20 cellular contexts compared by ENCODE assay signal in the genomic region with DNA sequence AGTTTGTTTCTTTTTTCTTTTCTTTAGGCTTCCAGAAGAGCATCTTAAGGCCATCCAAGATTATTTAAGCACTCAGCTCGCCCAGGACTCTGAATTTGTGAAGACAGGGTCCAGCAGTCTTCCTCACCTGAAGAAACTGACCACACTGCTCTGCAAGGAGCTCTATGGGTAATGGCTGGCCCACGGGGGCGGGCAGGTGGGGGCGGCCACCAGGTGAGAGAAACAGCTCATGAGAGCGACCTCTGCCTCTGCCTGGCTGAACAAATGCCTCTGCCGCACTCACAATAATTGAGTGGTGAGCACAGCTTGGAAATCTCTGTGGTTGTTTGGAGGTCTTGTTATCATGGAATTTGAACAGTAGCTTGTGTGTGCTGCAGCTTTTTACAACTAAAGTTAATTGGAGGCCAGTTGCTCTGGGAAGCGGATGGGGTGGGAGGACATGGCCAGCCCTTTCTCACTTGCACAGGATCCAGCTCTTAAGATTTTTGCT.
DNase-seq lines count a peak whose midpoint lies in the region; ATAC-seq and TF ChIP-seq lines count a peak whose summit lies in the region.
"Had no signal": no experiment of that assay in that cellular context is flagged by ENCODE, and none has a peak within 500 bp of the region (broad histone marks: within the 10 kb centered on the region; RNA-seq: fewer than 3 reads in every experiment).

No MANE protein-coding gene starts in this region.

- no peak overlapping the region for H3K18ac ChIP-seq in H9 (ENCODE audit: insufficient read length, low read depth, low read length)

- no peak overlapping the region for H2BK120ac ChIP-seq in H9 (ENCODE audit: low read depth, low read length, poor library complexity, severe bottlenecking)

- no peak overlapping the region for H2BK15ac ChIP-seq in H9 (ENCODE audit: low read depth, low read length)

- no peak overlapping the region for H3K56ac ChIP-seq in H9 (ENCODE audit: insufficient read length, low read depth, low read length)

- H3K27ac ChIP-seq in H9 (ENCODE audit: insufficient read length, low read depth, low read length), result no peak overlapping the region
- H3K27ac ChIP-seq in brain microvascular endothelial cell, result no peak overlapping the region
- H3K27ac ChIP-seq: 22Rv1; BLaER1 treated with 17β-estradiol and CSF1 and Interleukin-3, amounts not matched to agents 10 nM and 100 nM; coronary artery; foreskin keratinocyte; KMS-11; SJCRH30 had no signal

- H3K36me3 ChIP-seq in brain microvascular endothelial cell (replicated peaks), result no peaks in the 10 kb centered on the region
- H3K36me3 ChIP-seq: SJCRH30 had no signal

- no peak overlapping the region for H3K23ac ChIP-seq in H9 (ENCODE audit: insufficient read length, low read depth, low read length)

- H3K27me3 ChIP-seq in H9 (ENCODE audit: insufficient read depth, low read length), result no peaks in the 10 kb centered on the region
- peaks cover 2% of the 10 kb centered on the region for H3K27me3 ChIP-seq in brain microvascular endothelial cell (replicated peaks)
- H3K27me3 ChIP-seq: BLaER1 treated with 17β-estradiol and CSF1 and Interleukin-3, amounts not matched to agents 10 nM and 100 nM had no signal

- H2BK20ac ChIP-seq in H9 (ENCODE audit: low read depth, low read length, poor library complexity, severe bottlenecking), result no peak overlapping the region

- no peak overlapping the region for H3T11ph ChIP-seq in H9 (ENCODE audit: low read length)

- no peaks in the 10 kb centered on the region for H4K20me1 ChIP-seq in H9 (ENCODE audit: control insufficient read depth, insufficient read depth, insufficient read length)

- H3K14ac ChIP-seq in H9 (ENCODE audit: insufficient read depth, low read length), result no peak overlapping the region

- TF ChIP-seq CTCF in H9 (conservative IDR thresholded peaks at IDR 0.05), result no peak
- TF ChIP-seq CTCF in neural crest cell (conservative IDR thresholded peaks at IDR 0.05), result no peak
- TF ChIP-seq CTCF in brain microvascular endothelial cell (IDR thresholded peaks at IDR 0.05; ENCODE audit: low read depth, low read length, missing control alignments), result no peak

- H3K9ac ChIP-seq in H9 (ENCODE audit: extremely low read depth, insufficient read length, low read length), result no peak overlapping the region
- H3K9ac ChIP-seq: BLaER1 treated with 17β-estradiol and CSF1 and Interleukin-3, amounts not matched to agents 10 nM and 100 nM; KMS-11 had no signal

- H2BK5ac ChIP-seq in H9 (ENCODE audit: insufficient read length, low read length), result no peak overlapping the region

- H3K27me3 Mint-ChIP-seq in T-helper 1 cell treated with Interleukin-12 subunit alpha and Interleukin-12 subunit beta and Interleukin-4 antibody, amounts not matched to agents 30 μg/mL and 1 μg/mL, for 36 hours (ENCODE audit: low read depth), result no peaks in the 10 kb centered on the region
- H3K27me3 Mint-ChIP-seq in H9 (ENCODE audit: low read depth) (no peaks in the 10 kb centered on the region; the same call in 1 of the 2 replicates), neural crest cell (ENCODE audit: low read depth) (peaks cover 25% of the 10 kb centered on the region)
- no peaks in the 10 kb centered on the region for H3K27me3 Mint-ChIP-seq in activated naive CD8-positive, alpha-beta T cell

- H2AK5ac ChIP-seq in H9 (ENCODE audit: insufficient read length, low read length), result no peak overlapping the region

- no peak for ATAC-seq in GM21447 (IDR thresholded peaks at IDR 0.05; ENCODE audit: unreplicated experiment)
- no peak for ATAC-seq in activated CD4-positive, CD25-positive, alpha-beta regulatory T cell treated with anti-CD3 and anti-CD28 coated beads, Interleukin-2, amount 50 U/mL, for 24 hours
- ATAC-seq: foreskin keratinocyte, left lobe of liver had no signal

- no peaks in the 10 kb centered on the region for H3K23me2 ChIP-seq in H9 (ENCODE audit: insufficient read length, low read depth, low read length, poor library complexity, severe bottlenecking)

- no peak overlapping the region for H2BK12ac ChIP-seq in H9 (ENCODE audit: insufficient read length, low read depth, low read length)

- no peaks in the 10 kb centered on the region for H3K4me1 ChIP-seq in H9 (ENCODE audit: insufficient read depth, low read length)
- H3K4me1 ChIP-seq: foreskin keratinocyte, SJCRH30 had no signal

- no peaks in the 10 kb centered on the region for H3K9me3 ChIP-seq in H9 (ENCODE audit: control insufficient read depth, low read depth, low read length)
- H3K9me3 ChIP-seq: SJCRH30 had no signal

- no peak overlapping the region for H3K4me3 Mint-ChIP-seq in T-helper 1 cell treated with Interleukin-12 subunit alpha and Interleukin-12 subunit beta and Interleukin-4 antibody, amounts not matched to agents 30 μg/mL and 1 μg/mL, for 36 hours
- H3K4me3 Mint-ChIP-seq in H9 (no peak overlapping the region), neural crest cell (no peak overlapping the region)
- no peak overlapping the region for H3K4me3 Mint-ChIP-seq in activated naive CD8-positive, alpha-beta T cell

- H3K79me1 ChIP-seq in H9 (ENCODE audit: insufficient read depth, low read depth, low read length, poor library complexity, severe bottlenecking), result no peaks in the 10 kb centered on the region

- DNase-seq in T-helper 1 cell, result no peak
- no peak for DNase-seq in H9
- DNase-seq in neural crest cell (ENCODE audit: low read depth, low spot score), result no peak
- no peak for DNase-seq in brain microvascular endothelial cell
- DNase-seq: activated effector memory CD4-positive, alpha-beta T cell treated with anti-CD3 and anti-CD28 coated beads, Interleukin-2, amount 50 U/mL, for 16 hours; foreskin keratinocyte; NCI-H1092 treated with DMSO at 0.1 percent for 48 hours; OCI-M1; SJCRH30; stimulated activated naive CD4-positive, alpha-beta T cell had no signal

- no peak overlapping the region for H4K5ac ChIP-seq in H9 (ENCODE audit: insufficient read length, low read depth, low read length)

- in situ Hi-C loops in brain microvascular endothelial cell (cut with HindIII; ENCODE audit: low pct_ligation_motif_present, low sequenced_read_pairs), result no loop called here

- no peaks in the 10 kb centered on the region for H3K79me2 ChIP-seq in H9 (ENCODE audit: insufficient read depth, low read length)

- H4K91ac ChIP-seq in H9 (ENCODE audit: insufficient read length, low read depth, low read length), result no peak overlapping the region

- H3K4me1 Mint-ChIP-seq in T-helper 1 cell treated with Interleukin-12 subunit alpha and Interleukin-12 subunit beta and Interleukin-4 antibody, amounts not matched to agents 30 μg/mL and 1 μg/mL, for 36 hours (ENCODE audit: low read depth), result peaks cover 14% of the 10 kb centered on the region
- peaks cover 15 to 24% of the 10 kb centered on the region in 2 experiments for H3K4me1 Mint-ChIP-seq in H9
- H3K4me1 Mint-ChIP-seq in activated naive CD8-positive, alpha-beta T cell (ENCODE audit: low read depth), result peaks cover 19% of the 10 kb centered on the region
- no peaks in the 10 kb centered on the region for H3K4me1 Mint-ChIP-seq in neural crest cell

- WGBS in H9 (ENCODE audit: extremely low coverage, insufficient read length, low lambda C conversion rate), result no CpG with 5 or more reads among the region's 7 CpGs

- H3K36me3 Mint-ChIP-seq in T-helper 1 cell treated with Interleukin-12 subunit alpha and Interleukin-12 subunit beta and Interleukin-4 antibody, amounts not matched to agents 30 μg/mL and 1 μg/mL, for 36 hours (ENCODE audit: low read depth), result peaks cover 61% of the 10 kb centered on the region
- H3K36me3 Mint-ChIP-seq in H9 (ENCODE audit: insufficient read depth in 1 of 3, low read depth in 3 of 3) (peaks cover under 1 to 4% (median under 1%) of the 10 kb centered on the region in 3 experiments; a peak in 4 of 7 replicates), neural crest cell (ENCODE audit: low read depth) (no peaks in the 10 kb centered on the region)
- H3K36me3 Mint-ChIP-seq in activated naive CD8-positive, alpha-beta T cell, result peaks cover 25% of the 10 kb centered on the region

- peak overlapping the region; percentile 49 for H3K27ac Mint-ChIP-seq in T-helper 1 cell treated with Interleukin-12 subunit alpha and Interleukin-12 subunit beta and Interleukin-4 antibody, amounts not matched to agents 30 μg/mL and 1 μg/mL, for 36 hours
- H3K27ac Mint-ChIP-seq in H9 (peak overlapping the region; percentile 14 to 80 (median 30); a peak in 2 of 7 replicates), neural crest cell (ENCODE audit: unreplicated experiment) (peak overlapping the region; percentile 23)
- peak overlapping the region; percentile 61 for H3K27ac Mint-ChIP-seq in activated naive CD8-positive, alpha-beta T cell

- no peak overlapping the region for H3K4me3 ChIP-seq in brain microvascular endothelial cell (ENCODE audit: low read depth, low read length)
- H3K4me3 ChIP-seq: BLaER1 treated with 17β-estradiol and CSF1 and Interleukin-3, amounts not matched to agents 10 nM and 100 nM; coronary artery; SJCRH30; smooth muscle cell had no signal

- H3K4me2 ChIP-seq in H9 (ENCODE audit: insufficient read depth, insufficient read length, low read length), result no peak overlapping the region
- H3K4me2 ChIP-seq: KMS-11, smooth muscle cell had no signal

- no peak overlapping the region for H4K8ac ChIP-seq in H9 (replicated peaks; ENCODE audit: insufficient read length, low read depth, low read length)

- H3K9me3 Mint-ChIP-seq in T-helper 1 cell treated with Interleukin-12 subunit alpha and Interleukin-12 subunit beta and Interleukin-4 antibody, amounts not matched to agents 30 μg/mL and 1 μg/mL, for 36 hours, result peaks cover 12% of the 10 kb centered on the region
- H3K9me3 Mint-ChIP-seq in H9, result peaks cover under 1% of the 10 kb centered on the region in 2 experiments; a peak in 2 of 5 replicates
- no peaks in the 10 kb centered on the region for H3K9me3 Mint-ChIP-seq in activated naive CD8-positive, alpha-beta T cell (ENCODE audit: low read depth)
- H3K9me3 Mint-ChIP-seq in neural crest cell, result no peaks in the 10 kb centered on the region

- no peak overlapping the region for H3K4ac ChIP-seq in H9 (ENCODE audit: low read depth, low read length)

- H2AFZ ChIP-seq in H9 (ENCODE audit: low read length), result no peak overlapping the region
